Comparison of ENCODE assay signal across 8 cellular contexts in genomic region chr3:46078712-46079400, GRCh38. TPM values are rescaled to one million over a fixed set of nuclear protein-coding genes. Genes with fewer than 3 reads are reported as not detected.
DNase-seq lines count a peak whose midpoint lies in the region; ATAC-seq, FAIRE-seq and TF ChIP-seq lines count a peak whose summit lies in the region.

No MANE protein-coding gene starts in this region.

- peaks cover 15% of the 10 kb centered on the region for H3K27me3 Mint-ChIP-seq in activated naive CD4-positive, alpha-beta T cell treated with anti-CD3 and anti-CD28 coated beads, Interleukin-2, amount 10 ng/mL, durations not matched to agents 7 days and 5 days
- H3K27me3 Mint-ChIP-seq in glutamatergic neuron (ENCODE audit: unreplicated experiment) (no peaks in the 10 kb centered on the region), type B pancreatic cell (no peaks in the 10 kb centered on the region)

- ATAC-seq in SK-N-SH treated with all-trans-retinoic acid at 6 μM for 48 hours, result peak; percentile 99

- H3K36me3 Mint-ChIP-seq in activated naive CD4-positive, alpha-beta T cell treated with anti-CD3 and anti-CD28 coated beads, Interleukin-2, amount 10 ng/mL, durations not matched to agents 7 days and 5 days, result no peaks in the 10 kb centered on the region
- H3K36me3 Mint-ChIP-seq in glutamatergic neuron (ENCODE audit: unreplicated experiment), result no peaks in the 10 kb centered on the region
- no peaks in the 10 kb centered on the region for H3K36me3 Mint-ChIP-seq in type B pancreatic cell

- intact Hi-C loops in posterior cingulate gyrus (cut with DNase I), result loop anchor here (1.0 to 5.0 kb wide), 4 partner anchors 140 to 1037 kb away; partner anchors contain the start of gene LZTFL1

- peak; percentile 98 for FAIRE-seq in H54 (lab: Jason Lieb, UNC)

- peaks cover 14% of the 10 kb centered on the region for H3K4me1 Mint-ChIP-seq in activated naive CD4-positive, alpha-beta T cell treated with anti-CD3 and anti-CD28 coated beads, Interleukin-2, amount 10 ng/mL, durations not matched to agents 7 days and 5 days
- H3K4me1 Mint-ChIP-seq in glutamatergic neuron (ENCODE audit: low read depth, unreplicated experiment), result no peaks in the 10 kb centered on the region
- peaks cover 14% of the 10 kb centered on the region for H3K4me1 Mint-ChIP-seq in type B pancreatic cell (ENCODE audit: unreplicated experiment)

- no peak for TF ChIP-seq POLR2A in H54 (IDR thresholded peaks at IDR 0.05; ENCODE audit: low read depth, low read length)

- DNase-seq in D341Med (ENCODE audit: low spot score) (peak; percentile 83), H54 (ENCODE audit: insufficient read length, low spot score) (peak; percentile 56), NCI-H1105 treated with DMSO at 0.1 percent for 48 hours (lab: John Stamatoyannopoulos, UW) (peak; percentile 77), glutamatergic neuron (peak; percentile 87), posterior cingulate gyrus (peak in 9 of 10 donors; percentile 35 to 95 (median 86)), type B pancreatic cell (ENCODE audit: extremely low spot score, unreplicated experiment) (peak; percentile 87)
- peak; percentile 94 for DNase-seq in activated naive CD4-positive, alpha-beta T cell treated with anti-CD3 and anti-CD28 coated beads, Interleukin-2, amount 10 ng/mL, durations not matched to agents 7 days and 5 days

- TF ChIP-seq CTCF in glutamatergic neuron (IDR thresholded peaks at IDR 0.05; ENCODE audit: partially characterized antibody, unreplicated experiment) (peak; percentile 89), type B pancreatic cell (conservative IDR thresholded peaks at IDR 0.05) (peak; percentile 99)

- CTCF ChIA-PET in activated naive CD4-positive, alpha-beta T cell treated with anti-CD3 and anti-CD28 coated beads, Interleukin-2, amount 10 ng/mL, durations not matched to agents 7 days and 5 days (lab: Charles Lee), result interaction anchor here (0.6 to 8.8 kb wide), 44 partner anchors 8 to 564 kb away, joined by 3 to 419 read pairs (median 5); partner anchors contain the start of genes CCR1, CCR5, CXCR6 and LZTFL1

- H3K9me3 Mint-ChIP-seq in activated naive CD4-positive, alpha-beta T cell treated with anti-CD3 and anti-CD28 coated beads, Interleukin-2, amount 10 ng/mL, durations not matched to agents 7 days and 5 days, result no peaks in the 10 kb centered on the region
- H3K9me3 Mint-ChIP-seq in glutamatergic neuron (ENCODE audit: unreplicated experiment) (no peaks in the 10 kb centered on the region), type B pancreatic cell (no peaks in the 10 kb centered on the region)

- H3K4me3 Mint-ChIP-seq in activated naive CD4-positive, alpha-beta T cell treated with anti-CD3 and anti-CD28 coated beads, Interleukin-2, amount 10 ng/mL, durations not matched to agents 7 days and 5 days, result no peak overlapping the region
- no peak overlapping the region for H3K4me3 Mint-ChIP-seq in glutamatergic neuron (ENCODE audit: unreplicated experiment)
- peak overlapping the region; percentile 79 for H3K4me3 Mint-ChIP-seq in type B pancreatic cell

- no peak overlapping the region for H3K27ac Mint-ChIP-seq in activated naive CD4-positive, alpha-beta T cell treated with anti-CD3 and anti-CD28 coated beads, Interleukin-2, amount 10 ng/mL, durations not matched to agents 7 days and 5 days
- no peak overlapping the region for H3K27ac Mint-ChIP-seq in glutamatergic neuron (ENCODE audit: unreplicated experiment)
- peak overlapping the region; percentile 16 for H3K27ac Mint-ChIP-seq in type B pancreatic cell

TF ChIP-seq in SK-N-SH treated with all-trans-retinoic acid at 6 μM for 48 hours, 23 proteins besides CTCF, POLR2A, EP300 and RAD21:
- no peak for TF ChIP-seq ZNF70 (CRISPR knock-in tag; IDR thresholded peaks at IDR 0.05)

RNA-seq across cellular contexts. Expression of gene XCR1, which starts 51.6 kb away (rescaled TPM):
- total RNA-seq in glutamatergic neuron (ENCODE audit: unreplicated experiment), result not detected
- 3.6 and 13.9 TPM in 2 replicates for total RNA-seq in type B pancreatic cell (ENCODE audit: low replicate concordance)

Comparison
In these comparisons a context has a peak if more than half of its experiments do, and no peak if none do; other contexts are left out.
1. Peak in every context shown above with its lines: DNase-seq and ATAC-seq.